ENCODE assay signal across 11 cellular contexts in genomic region chr9:120885968-120886367, GRCh38. TPM values are rescaled to one million over a fixed set of nuclear protein-coding genes. Genes with fewer than 3 reads are reported as not detected.
DNase-seq lines count a peak whose midpoint lies in the region; ATAC-seq, FAIRE-seq and TF ChIP-seq lines count a peak whose summit lies in the region.
"Had no signal": no experiment of that assay in that cellular context is flagged by ENCODE, and none has a peak within 500 bp of the region (broad histone marks: within the 10 kb centered on the region; RNA-seq: fewer than 3 reads in every experiment).

No MANE protein-coding gene starts in this region.

- intact Hi-C loops in sciatic nerve (cut with DNase I), result no loop called here

- H3K27me3 ChIP-seq in gastroesophageal sphincter, result no peaks in the 10 kb centered on the region
- H3K27me3 ChIP-seq in suprapubic skin, result no peaks in the 10 kb centered on the region
- H3K27me3 ChIP-seq: brain microvascular endothelial cell had no signal

- no peak for DNase-seq in GM19239 (ENCODE audit: insufficient read length, low spot score)
- DNase-seq in RPMI8226, result peak; percentile 53
- no peak for DNase-seq in sciatic nerve (ENCODE audit: low spot score)
- no peak for DNase-seq in suprapubic skin (ENCODE audit: low spot score in 2 of 2)
- no peak for DNase-seq in AG20443 (ENCODE audit: low spot score)
- DNase-seq: H7, NCI-H1092 treated with DMSO at 0.1 percent for 48 hours had no signal

- H3K27ac ChIP-seq in gastroesophageal sphincter (peak overlapping the region in 3 of 4 donors; percentile 25 to 53 (median 27)), suprapubic skin (no peak overlapping the region)
- H3K27ac ChIP-seq: brain microvascular endothelial cell had no signal

- H3K4me1 ChIP-seq in gastroesophageal sphincter, result peaks cover 0 to 15% (median 0%) of the 10 kb centered on the region in 3 donors
- peaks cover 7% of the 10 kb centered on the region for H3K4me1 ChIP-seq in suprapubic skin

- TF ChIP-seq POLR2A in gastroesophageal sphincter (IDR thresholded peaks at IDR 0.05) (no peak), suprapubic skin (IDR thresholded peaks at IDR 0.05) (no peak)

- TF ChIP-seq EP300 in gastroesophageal sphincter (IDR thresholded peaks at IDR 0.05) (no peak), suprapubic skin (IDR thresholded peaks at IDR 0.05) (no peak)

- H3K9me3 ChIP-seq in gastroesophageal sphincter (no peaks in the 10 kb centered on the region), suprapubic skin (no peaks in the 10 kb centered on the region)

- peak; percentile 62 for ATAC-seq in gastroesophageal sphincter
- ATAC-seq in sciatic nerve, result peak; percentile 58
- ATAC-seq in GM21526 (IDR thresholded peaks at IDR 0.05; ENCODE audit: low FRiP score, unreplicated experiment), result no peak

- WGBS in gastroesophageal sphincter (ENCODE audit: low coverage in 1 of 2), 2 donors, result 43% methylated on average over 3 of the region's 5 CpGs; no CpG with 5 or more reads in 1 of the 2 donors
- WGBS in suprapubic skin, result 32% methylated on average over 4 of the region's 5 CpGs

- TF ChIP-seq CTCF in gastroesophageal sphincter (IDR thresholded peaks at IDR 0.05) (no peak), suprapubic skin (IDR thresholded peaks at IDR 0.05) (no peak)

- H3K4me3 ChIP-seq in gastroesophageal sphincter, result no peak overlapping the region
- no peak overlapping the region for H3K4me3 ChIP-seq in suprapubic skin

- H3K36me3 ChIP-seq in gastroesophageal sphincter, result no peaks in the 10 kb centered on the region
- H3K36me3 ChIP-seq in suprapubic skin, result no peaks in the 10 kb centered on the region
- H3K36me3 ChIP-seq: brain microvascular endothelial cell had no signal

- peak; percentile 4 for FAIRE-seq in GM19239 (lab: Jason Lieb, UNC)
- FAIRE-seq: D721Med had no signal

RNA-seq across cellular contexts. Expression of gene PHF19, which starts 9.0 kb away (rescaled TPM):
- total RNA-seq in gastroesophageal sphincter (10 to 100 TPM; 27.0 to 82.5 (median 54.3) TPM), sciatic nerve (29.3 TPM), suprapubic skin (10 to 100 TPM; 11.3 to 15.5 (median 13.8) TPM)

RNA-seq across cellular contexts. Expression of gene TRAF1, which starts 40.6 kb away (rescaled TPM):
- total RNA-seq in gastroesophageal sphincter (10 to 100 TPM in 1 of 4 donors, 1 to 10 TPM in 3; 1.2 to 14.3 (median 7.1) TPM), sciatic nerve (8.0 TPM), suprapubic skin (10 to 100 TPM in 1 of 4 donors, 1 to 10 TPM in 3; 3.5 to 12.2 (median 7.5) TPM)

RNA-seq across cellular contexts. Expression of gene PSMD5, which starts 43.2 kb away (rescaled TPM):
- total RNA-seq in gastroesophageal sphincter (10 to 100 TPM; 26.8 to 42.8 (median 33.2) TPM), sciatic nerve (39.0 TPM), suprapubic skin (10 to 100 TPM; 30.7 to 47.7 (median 33.0) TPM)
